In genomic region chr2:233413529-233414272, GRCh38 we compare ENCODE assay signal across 1 cellular context.
TF ChIP-seq lines count a peak whose summit lies in the region.

No MANE protein-coding gene starts in this region.

TF ChIP-seq in IMR-90, 13 proteins besides CTCF, POLR2A, EP300 and RAD21:
- no peak for TF ChIP-seq ELK1 (IDR thresholded peaks at IDR 0.05; ENCODE audit: borderline replicate concordance, low read depth, low read length)
- no peak for TF ChIP-seq NFE2L2 (IDR thresholded peaks at IDR 0.05; ENCODE audit: low read depth, low read length)
- TF ChIP-seq RFX5 (IDR thresholded peaks at IDR 0.05; ENCODE audit: low read depth, low read length), result no peak
- TF ChIP-seq MXI1 (IDR thresholded peaks at IDR 0.05; ENCODE audit: borderline replicate concordance, low read depth, low read length), result no peak
- TF ChIP-seq CEBPB (IDR thresholded peaks at IDR 0.05; ENCODE audit: low read depth, low read length), result no peak
- no peak; the same call in 1 of the 2 replicates for TF ChIP-seq MAZ (IDR thresholded peaks at IDR 0.05; ENCODE audit: borderline replicate concordance, low read depth, low read length)
- no peak for TF ChIP-seq BHLHE40 (IDR thresholded peaks at IDR 0.05; ENCODE audit: low read depth, low read length)
- no peak for TF ChIP-seq RCOR1 (IDR thresholded peaks at IDR 0.05; ENCODE audit: insufficient replicate concordance, low read length)
- no peak for TF ChIP-seq SMC3 (IDR thresholded peaks at IDR 0.05; ENCODE audit: low read depth, low read length)
- TF ChIP-seq CHD1 (IDR thresholded peaks at IDR 0.05; ENCODE audit: low read depth, low read length), result no peak
- no peak for TF ChIP-seq FOS (IDR thresholded peaks at IDR 0.05; ENCODE audit: low read depth, low read length)
- TF ChIP-seq USF2 (IDR thresholded peaks at IDR 0.05; ENCODE audit: low read depth, low read length), result no peak
- no peak for TF ChIP-seq MAFK (IDR thresholded peaks at IDR 0.05; ENCODE audit: low read depth, low read length)
